9 cellular contexts compared by ENCODE assay signal in genomic region chr19:41951686-41952172, GRCh38. TPM values are rescaled to one million over a fixed set of nuclear protein-coding genes. Genes with fewer than 3 reads are reported as not detected.
DNase-seq lines count a peak whose midpoint lies in the region; ATAC-seq and TF ChIP-seq lines count a peak whose summit lies in the region.
"Had no signal": no experiment of that assay in that cellular context is flagged by ENCODE, and none has a peak within 500 bp of the region (broad histone marks: within the 10 kb centered on the region; RNA-seq: fewer than 3 reads in every experiment).

No MANE protein-coding gene starts in this region.

- peaks cover 20% of the 10 kb centered on the region for H3K4me1 Mint-ChIP-seq in CD4-positive, alpha-beta T cell (ENCODE audit: low read depth)
- peaks cover 19 to 20% of the 10 kb centered on the region in 2 donors for H3K4me1 Mint-ChIP-seq in natural killer cell treated with Interleukin-12 subunit alpha and Interleukin-12 subunit beta and Interleukin-15 and Interleukin-18, amount 100 ng/mL, for 72 hours (ENCODE audit: low read depth in 2 of 2)

- H4K20me1 ChIP-seq in OCI-LY1 (ENCODE audit: insufficient read depth, low read length) = no peaks in the 10 kb centered on the region

- no peaks in the 10 kb centered on the region for H3K9me2 ChIP-seq in OCI-LY1 (ENCODE audit: low read depth, low read length)

- no peaks in the 10 kb centered on the region for H3F3A ChIP-seq in OCI-LY1 (ENCODE audit: insufficient read depth, low read length)

- ATAC-seq in CD4-positive, alpha-beta T cell (ENCODE audit: poor library complexity) = peak; percentile 95
- ATAC-seq in HG03280 (IDR thresholded peaks at IDR 0.05; ENCODE audit: unreplicated experiment) (peak; percentile 55), GM19023 (IDR thresholded peaks at IDR 0.05; ENCODE audit: unreplicated experiment) (no peak)
- peak; percentile 85 to 86 for ATAC-seq in natural killer cell treated with Interleukin-12 subunit alpha and Interleukin-12 subunit beta and Interleukin-15 and Interleukin-18, amount 100 ng/mL, for 72 hours

- DNase-seq in CD4-positive, alpha-beta T cell = peak; percentile 76 to 95 (median 87)
- DNase-seq in activated T-cell treated with anti-CD3 and anti-CD28 coated beads for 4 hours (peak; percentile 92), fibroblast of gingiva (ENCODE audit: low read depth) (peak; percentile 49)
- peak; percentile 83 for DNase-seq in natural killer cell treated with Interleukin-12 subunit alpha and Interleukin-12 subunit beta and Interleukin-15 and Interleukin-18, amount 100 ng/mL, for 72 hours (ENCODE audit: low spot score)
- peak; percentile 53 to 87 (median 78) for DNase-seq in stimulated activated naive CD4-positive, alpha-beta T cell (lab: John Stamatoyannopoulos, UW)

- no peaks in the 10 kb centered on the region for H3K27me3 Mint-ChIP-seq in CD4-positive, alpha-beta T cell
- peaks cover 0 to 3% of the 10 kb centered on the region in 2 donors for H3K27me3 Mint-ChIP-seq in natural killer cell treated with Interleukin-12 subunit alpha and Interleukin-12 subunit beta and Interleukin-15 and Interleukin-18, amount 100 ng/mL, for 72 hours
- H3K27me3 Mint-ChIP-seq: activated naive CD8-positive, alpha-beta T cell had no signal

- POLR2A ChIA-PET in CD4-positive, alpha-beta T cell (lab: Charles Lee) = interaction anchor here (0.6 to 2.0 kb wide), 4 partner anchors 77 to 92 kb away, joined by 3 to 6 read pairs (median 4); partner anchors contain the start of gene RPS19

- H2AFZ ChIP-seq in OCI-LY1 (ENCODE audit: low read length) = no peak overlapping the region

- H3K27me3 ChIP-seq in CD4-positive, alpha-beta T cell (ENCODE audit: control insufficient read depth, insufficient read depth, low read length) = no peaks in the 10 kb centered on the region
- H3K27me3 ChIP-seq in OCI-LY1 (ENCODE audit: insufficient read depth, low read length) = no peaks in the 10 kb centered on the region

- H3K79me2 ChIP-seq in OCI-LY1 (ENCODE audit: insufficient read depth, low read length) = no peaks in the 10 kb centered on the region

- peaks cover 37% of the 10 kb centered on the region for H3K4me1 ChIP-seq in OCI-LY1 (ENCODE audit: insufficient read depth, low read length, severe bottlenecking)

- no peak overlapping the region for H3K4me3 ChIP-seq in OCI-LY1 (ENCODE audit: low read depth, low read length, poor library complexity, severe bottlenecking)

- H3K4me2 ChIP-seq in OCI-LY1 (ENCODE audit: low read length) = no peak overlapping the region; the same call in 1 of the 2 replicates

- no peaks in the 10 kb centered on the region for H3K9me3 ChIP-seq in CD4-positive, alpha-beta T cell (ENCODE audit: control insufficient read depth, low read length)
- H3K9me3 ChIP-seq in OCI-LY1 (ENCODE audit: low read length) = no peaks in the 10 kb centered on the region

- H3K36me3 Mint-ChIP-seq in CD4-positive, alpha-beta T cell (ENCODE audit: low read depth) = no peaks in the 10 kb centered on the region
- no peaks in the 10 kb centered on the region for H3K36me3 Mint-ChIP-seq in natural killer cell treated with Interleukin-12 subunit alpha and Interleukin-12 subunit beta and Interleukin-15 and Interleukin-18, amount 100 ng/mL, for 72 hours

- peak overlapping the region; percentile 48 for H3K27ac Mint-ChIP-seq in CD4-positive, alpha-beta T cell
- peak overlapping the region in 1 of 2 donors; percentile 68 for H3K27ac Mint-ChIP-seq in natural killer cell treated with Interleukin-12 subunit alpha and Interleukin-12 subunit beta and Interleukin-15 and Interleukin-18, amount 100 ng/mL, for 72 hours
- H3K27ac Mint-ChIP-seq: activated naive CD8-positive, alpha-beta T cell had no signal

- peaks cover 17% of the 10 kb centered on the region; the same call in 1 of the 2 replicates for H3K36me3 ChIP-seq in OCI-LY1 (ENCODE audit: insufficient read depth, low read length)

- H3K9me3 Mint-ChIP-seq in CD4-positive, alpha-beta T cell = no peaks in the 10 kb centered on the region
- H3K9me3 Mint-ChIP-seq in natural killer cell treated with Interleukin-12 subunit alpha and Interleukin-12 subunit beta and Interleukin-15 and Interleukin-18, amount 100 ng/mL, for 72 hours = no peaks in the 10 kb centered on the region

- peak overlapping the region; percentile 61 for H3K4me3 Mint-ChIP-seq in CD4-positive, alpha-beta T cell
- H3K4me3 Mint-ChIP-seq in natural killer cell treated with Interleukin-12 subunit alpha and Interleukin-12 subunit beta and Interleukin-15 and Interleukin-18, amount 100 ng/mL, for 72 hours = no peak overlapping the region
- H3K4me3 Mint-ChIP-seq: activated naive CD8-positive, alpha-beta T cell had no signal

- intact Hi-C loops in CD4-positive, alpha-beta T cell (cut with DNase I, micrococcal nuclease) = loop anchor here (1.0 to 5.0 kb wide), 5 partner anchors 64 to 159 kb away; no protein-coding TSS in a partner anchor

- CTCF ChIA-PET in CD4-positive, alpha-beta T cell (lab: Charles Lee) = interaction anchor here (0.7 to 3.9 kb wide), 9 partner anchors 9 to 157 kb away, joined by 3 to 22 read pairs (median 4); partner anchors contain the start of gene RPS19

- peak; percentile 99 for TF ChIP-seq CTCF in CD4-positive, alpha-beta T cell (IDR thresholded peaks at IDR 0.05)
- peak; percentile 97 for TF ChIP-seq CTCF in OCI-LY1 (IDR thresholded peaks at IDR 0.05; ENCODE audit: low read length)

- H3K9ac ChIP-seq in OCI-LY1 (ENCODE audit: low read length) = no peak overlapping the region

- no peak overlapping the region for H3K27ac ChIP-seq in CD4-positive, alpha-beta T cell (ENCODE audit: low read depth, low read length)
- no peak overlapping the region for H3K27ac ChIP-seq in OCI-LY1 (ENCODE audit: low read depth, low read length, poor library complexity, severe bottlenecking)

RNA-seq across cellular contexts. Expression of gene RABAC1, which starts 7.4 kb away (rescaled TPM):
- total RNA-seq in CD4-positive, alpha-beta T cell = 100 to 1,000 TPM in 1 of 2 experiments, 10 to 100 TPM in 1; 96.0 to 102 TPM
- 10 to 100 TPM; 79.6 to 89.7 TPM for total RNA-seq in natural killer cell treated with Interleukin-12 subunit alpha and Interleukin-12 subunit beta and Interleukin-15 and Interleukin-18, amount 100 ng/mL, for 72 hours

RNA-seq across cellular contexts. Expression of gene ERFL, which starts 23.5 kb away (rescaled TPM):
- total RNA-seq in CD4-positive, alpha-beta T cell = 1 to 10 TPM; 7.7 to 8.9 TPM
- under 1 TPM; 0.67 TPM for total RNA-seq in natural killer cell treated with Interleukin-12 subunit alpha and Interleukin-12 subunit beta and Interleukin-15 and Interleukin-18, amount 100 ng/mL, for 72 hours

RNA-seq across cellular contexts. Expression of gene ATP1A3, which starts 42.3 kb away (rescaled TPM):
- total RNA-seq in CD4-positive, alpha-beta T cell = 1 to 10 TPM; 3.2 to 4.6 TPM
- 1 to 10 TPM; 2.0 to 4.2 TPM for total RNA-seq in natural killer cell treated with Interleukin-12 subunit alpha and Interleukin-12 subunit beta and Interleukin-15 and Interleukin-18, amount 100 ng/mL, for 72 hours

Comparison
In these comparisons a context has a peak if more than half of its experiments do, and no peak if none do; other contexts are left out.
1. RNA of gene ERFL, which starts 23.5 kb away (total RNA-seq): 7.7 to 8.9 TPM in CD4-positive, alpha-beta T cell; 0.67 TPM in natural killer cell treated with Interleukin-12 subunit alpha and Interleukin-12 subunit beta and Interleukin-15 and Interleukin-18, amount 100 ng/mL, for 72 hours; every median in the first group is over 4 times any median in the second.
2. Peak in every context shown above with its lines, with median percentiles within 50 percentile points of each other: DNase-seq.